1 cellular context compared by ENCODE assay signal in genomic region chr2:234611209-234611608, GRCh38.
TF ChIP-seq lines count a peak whose summit lies in the region.

No MANE protein-coding gene starts in this region.

TF ChIP-seq in HepG2, 621 proteins besides CTCF, POLR2A, EP300 and RAD21 (continued from another document):
- TF ChIP-seq SRSF4 (IDR thresholded peaks at IDR 0.05; ENCODE audit: low read depth, low read length, poor library complexity, severe bottlenecking) (no peak), ZNF225 (CRISPR knock-in tag; IDR thresholded peaks at IDR 0.05) (no peak), ZNF256 (CRISPR knock-in tag; conservative IDR thresholded peaks at IDR 0.05) (no peak), ZNF747 (CRISPR knock-in tag; IDR thresholded peaks at IDR 0.05; ENCODE audit: borderline replicate concordance) (no peak), ZNF607 (CRISPR knock-in tag; IDR thresholded peaks at IDR 0.05; ENCODE audit: borderline replicate concordance) (no peak)
